8 cellular contexts compared by ENCODE assay signal in genomic region chr11:33687733-33688479, GRCh38. TPM values are rescaled to one million over a fixed set of nuclear protein-coding genes. Genes with fewer than 3 reads are reported as not detected.
A peak's percentile ranks its signal among the peaks of the same experiment; 100 is the strongest.
DNase-seq lines count a peak whose midpoint lies in the region; ATAC-seq and TF ChIP-seq lines count a peak whose summit lies in the region.

No MANE protein-coding gene starts in this region.

- CTCF ChIA-PET in naive thymus-derived CD4-positive, alpha-beta T cell (lab: Charles Lee): no interaction called here

- H3K27ac ChIP-seq in parathyroid adenoma: no peak overlapping the region
- no peak overlapping the region for H3K27ac ChIP-seq in naive thymus-derived CD4-positive, alpha-beta T cell (ENCODE audit: low read depth, low read length)

- H3K36me3 ChIP-seq in parathyroid adenoma (ENCODE audit: control insufficient read depth, insufficient read depth, low read length): no peaks in the 10 kb centered on the region
- H3K36me3 ChIP-seq in naive thymus-derived CD4-positive, alpha-beta T cell (ENCODE audit: control insufficient read depth in 2 of 3, insufficient read depth in 3 of 3, low read length in 3 of 3): no peaks in the 10 kb centered on the region

- H3K36me3 Mint-ChIP-seq in naive thymus-derived CD4-positive, alpha-beta T cell: peaks cover 0 to 4% (median 0%) of the 10 kb centered on the region in 5 donors

- no peak overlapping the region for H3K9ac ChIP-seq in parathyroid adenoma

- H3K27me3 ChIP-seq in parathyroid adenoma (ENCODE audit: control insufficient read depth, insufficient read depth, low read length): no peaks in the 10 kb centered on the region
- peaks cover 0 to 4% of the 10 kb centered on the region in 2 donors for H3K27me3 ChIP-seq in naive thymus-derived CD4-positive, alpha-beta T cell (ENCODE audit: control insufficient read depth in 2 of 2, insufficient read depth in 2 of 2, low read length in 2 of 2)

- H3K27ac Mint-ChIP-seq in naive thymus-derived CD4-positive, alpha-beta T cell: no peak overlapping the region

- H3K4me1 Mint-ChIP-seq in naive thymus-derived CD4-positive, alpha-beta T cell: peaks cover 0 to 3% (median 0%) of the 10 kb centered on the region in 7 donors

- DNase-seq in A172 (ENCODE audit: low spot score): peak; percentile 87
- DNase-seq in EL: peak; percentile 76
- no peak for DNase-seq in LNCaP clone FGC (ENCODE audit: low read depth)
- peak; percentile 35 for DNase-seq in RPMI8226
- no peak for DNase-seq in epithelial cell of proximal tubule (ENCODE audit: low read depth)
- DNase-seq in naive thymus-derived CD4-positive, alpha-beta T cell: no peak

- intact Hi-C loops in naive thymus-derived CD4-positive, alpha-beta T cell (cut with micrococcal nuclease): loop anchor here in 1 of 2 donors (5.0 kb wide), 1 partner anchor 326 kb away; no protein-coding TSS in a partner anchor

- peaks cover 0 to 5% (median 0%) of the 10 kb centered on the region in 11 donors for H3K9me3 Mint-ChIP-seq in naive thymus-derived CD4-positive, alpha-beta T cell

- H3K4me3 ChIP-seq in LNCaP clone FGC (ENCODE audit: low read depth, low read length) (no peak overlapping the region), epithelial cell of proximal tubule (ENCODE audit: low read depth, low read length) (no peak overlapping the region), parathyroid adenoma (ENCODE audit: low read depth, low read length) (no peak overlapping the region)
- no peak overlapping the region for H3K4me3 ChIP-seq in naive thymus-derived CD4-positive, alpha-beta T cell (ENCODE audit: low read length)

- H3K4me2 ChIP-seq in parathyroid adenoma (ENCODE audit: low read length): no peak overlapping the region

- H3K79me2 ChIP-seq in parathyroid adenoma: no peaks in the 10 kb centered on the region

- no peak overlapping the region for H3K4me3 Mint-ChIP-seq in naive thymus-derived CD4-positive, alpha-beta T cell

- peak; percentile 68 for TF ChIP-seq CTCF in LNCaP clone FGC (IDR thresholded peaks at IDR 0.05; ENCODE audit: control insufficient read depth, extremely low read depth, insufficient read depth)
- TF ChIP-seq CTCF in epithelial cell of proximal tubule (conservative IDR thresholded peaks at IDR 0.05; ENCODE audit: low read depth, low read length): peak; percentile 86
- peak; percentile 50 for TF ChIP-seq CTCF in parathyroid adenoma (IDR thresholded peaks at IDR 0.05)

- no peak overlapping the region for H2AFZ ChIP-seq in parathyroid adenoma

- POLR2A ChIA-PET in naive thymus-derived CD4-positive, alpha-beta T cell (lab: Charles Lee): interaction anchor here (0.7 kb wide), 1 partner anchor 64 kb away, joined by 5 read pairs; no protein-coding TSS in a partner anchor

- H3K9me3 ChIP-seq in parathyroid adenoma (ENCODE audit: control insufficient read depth, low read length): no peaks in the 10 kb centered on the region
- no peaks in the 10 kb centered on the region for H3K9me3 ChIP-seq in naive thymus-derived CD4-positive, alpha-beta T cell (ENCODE audit: control insufficient read depth in 2 of 3, low read length in 3 of 3)

- peaks cover 11 to 29% (median 16%) of the 10 kb centered on the region in 5 donors for H3K27me3 Mint-ChIP-seq in naive thymus-derived CD4-positive, alpha-beta T cell

- ATAC-seq in GM21619 (IDR thresholded peaks at IDR 0.05; ENCODE audit: unreplicated experiment): no peak
- ATAC-seq in naive thymus-derived CD4-positive, alpha-beta T cell: no peak

- peaks cover 7% of the 10 kb centered on the region for H3K4me1 ChIP-seq in parathyroid adenoma
- no peaks in the 10 kb centered on the region for H3K4me1 ChIP-seq in naive thymus-derived CD4-positive, alpha-beta T cell (ENCODE audit: control insufficient read depth in 2 of 2, insufficient read depth in 2 of 2, low read length in 2 of 2)

RNA-seq across cellular contexts. Expression of gene C11orf91, which starts 12.7 kb away (rescaled TPM):
- total RNA-seq in A172 (2014; rRNA removed; shearing (Covaris generic)): not detected in 2 replicates
- not detected in 2 replicates for total RNA-seq in epithelial cell of proximal tubule
- not detected for total RNA-seq in naive thymus-derived CD4-positive, alpha-beta T cell
- polyA plus RNA-seq in naive thymus-derived CD4-positive, alpha-beta T cell: not detected

RNA-seq across cellular contexts. Expression of gene CD59, which starts 48.3 kb away (rescaled TPM):
- 615 and 682 TPM in 2 replicates for total RNA-seq in A172 (2014; rRNA removed; shearing (Covaris generic))
- 427 and 615 TPM in 2 replicates for total RNA-seq in epithelial cell of proximal tubule
- total RNA-seq in naive thymus-derived CD4-positive, alpha-beta T cell: 100 to 1,000 TPM in 1 of 5 experiments, 10 to 100 TPM in 4; 23.3 to 152 (median 62.7) TPM
- 10 to 100 TPM; 69.6 to 70.7 TPM for polyA plus RNA-seq in naive thymus-derived CD4-positive, alpha-beta T cell

Comparison
In these comparisons a context has a peak if more than half of its experiments do, and no peak if none do; other contexts are left out.
1. DNase-seq: peak in A172 (single experiment), EL (single experiment) and RPMI8226 (single experiment); none in LNCaP clone FGC (single experiment), epithelial cell of proximal tubule (single experiment) and naive thymus-derived CD4-positive, alpha-beta T cell (0 of 9).
2. Peak in every context shown above with its lines, with median percentiles within 50 percentile points of each other: CTCF ChIP-seq.